In genomic region chr19:35828694-35829301, GRCh38 we compare ENCODE assay signal across 1 cellular context.
TF ChIP-seq lines count a peak whose summit lies in the region.

No MANE protein-coding gene starts in this region.

TF ChIP-seq in HepG2, 621 proteins besides CTCF, POLR2A, EP300 and RAD21 (continued from another document and continues in another):
- TF ChIP-seq RERE (CRISPR knock-in tag; IDR thresholded peaks at IDR 0.05; ENCODE audit: low read depth) (peak; percentile 60; the same call in 1 of the 2 replicates), GLMP (CRISPR knock-in tag; IDR thresholded peaks at IDR 0.05; ENCODE audit: borderline replicate concordance) (0 out of 2 replicates have a peak, but pooled peaks have one; percentile 54), ZFP91 (CRISPR knock-in tag; IDR thresholded peaks at IDR 0.05; ENCODE audit: borderline replicate concordance) (peak; percentile 70), ZBTB40 (IDR thresholded peaks at IDR 0.05) (no peak), ZBTB40 (CRISPR knock-in tag; IDR thresholded peaks at IDR 0.05) (peak; percentile 86), SMYD3 (CRISPR knock-in tag; IDR thresholded peaks at IDR 0.05) (peak; percentile 78; the same call in 1 of the 2 replicates), MEIS2 (CRISPR knock-in tag; IDR thresholded peaks at IDR 0.05) (peak; percentile 94), ARID3A (IDR thresholded peaks at IDR 0.05; ENCODE audit: low read depth, low read length) (no peak), ARNT2 (CRISPR knock-in tag; IDR thresholded peaks at IDR 0.05; ENCODE audit: low read depth) (peak; percentile 89), ZNF260 (CRISPR knock-in tag; IDR thresholded peaks at IDR 0.05; ENCODE audit: borderline replicate concordance, low read depth) (no peak), ZNF382 (CRISPR knock-in tag; IDR thresholded peaks at IDR 0.05; ENCODE audit: borderline replicate concordance) (no peak), ZNF776 (CRISPR knock-in tag; IDR thresholded peaks at IDR 0.05) (0 out of 2 replicates have a peak, but pooled peaks have one; percentile 30), TOE1 (CRISPR knock-in tag; IDR thresholded peaks at IDR 0.05) (no peak), ZNF781 (CRISPR knock-in tag; IDR thresholded peaks at IDR 0.05; ENCODE audit: borderline replicate concordance, not compliant biosample characterization) (peak; percentile 97), MIER3 (CRISPR knock-in tag; IDR thresholded peaks at IDR 0.05; ENCODE audit: borderline replicate concordance) (peak; percentile 77; the same call in 1 of the 2 replicates), ZNF761 (CRISPR knock-in tag; conservative IDR thresholded peaks at IDR 0.05) (0 out of 2 replicates have a peak, but pooled peaks have one; percentile 46), ZBTB10 (CRISPR knock-in tag; IDR thresholded peaks at IDR 0.05; ENCODE audit: borderline replicate concordance) (peak; percentile 75; the same call in 1 of the 2 replicates), MED13 (CRISPR knock-in tag; IDR thresholded peaks at IDR 0.05) (0 out of 2 replicates have a peak, but pooled peaks have one; percentile 60), ZNF20 (CRISPR knock-in tag; IDR thresholded peaks at IDR 0.05) (no peak), KLF13 (CRISPR knock-in tag; IDR thresholded peaks at IDR 0.05) (0 out of 2 replicates have a peak, but pooled peaks have one; percentile 48), HOXA5 (CRISPR knock-in tag; IDR thresholded peaks at IDR 0.05) (peak; percentile 97), ZNF414 (CRISPR knock-in tag; IDR thresholded peaks at IDR 0.05) (peak; percentile 76; the same call in 1 of the 2 replicates), ZNF883 (CRISPR knock-in tag; IDR thresholded peaks at IDR 0.05; ENCODE audit: not compliant biosample characterization) (peak; percentile 96), SUZ12 (IDR thresholded peaks at IDR 0.05; ENCODE audit: low read depth, low read length) (no peak), ZNF367 (CRISPR knock-in tag; IDR thresholded peaks at IDR 0.05; ENCODE audit: borderline replicate concordance) (peak; percentile 67; the same call in 1 of the 2 replicates), SRSF9 (IDR thresholded peaks at IDR 0.05; ENCODE audit: borderline replicate concordance, insufficient read depth, low read depth, low read length, poor library complexity, severe bottlenecking) (no peak), SMAD1 (CRISPR knock-in tag; IDR thresholded peaks at IDR 0.05; ENCODE audit: borderline replicate concordance, low read depth) (no peak), AGO1 (IDR thresholded peaks at IDR 0.05; ENCODE audit: low read depth, low read length, poor library complexity, severe bottlenecking) (no peak), HBP1 (CRISPR knock-in tag; IDR thresholded peaks at IDR 0.05; ENCODE audit: low read depth) (peak; percentile 97)
